Comparison of ENCODE assay signal across 15 cellular contexts in genomic region chr11:120258661-120259060, GRCh38. TPM values are rescaled to one million over a fixed set of nuclear protein-coding genes. Genes with fewer than 3 reads are reported as not detected.
"Had no signal": no experiment of that assay in that cellular context is flagged by ENCODE, and none has a peak within 500 bp of the region (broad histone marks: within the 10 kb centered on the region; RNA-seq: fewer than 3 reads in every experiment).

No MANE protein-coding gene starts in this region.

- ATAC-seq: activated naive CD4-positive, alpha-beta T cell treated with anti-CD3 and anti-CD28 coated beads, Interleukin-2, amount 50 U/mL, for 72 hours; activated T-cell treated with anti-CD3 and anti-CD28 coated beads, Interleukin-2, amount 50 U/mL, for 4 hours; stimulated activated memory B cell treated with anti-CD40 and anti-IgM and Interleukin-4, amounts not matched to agents 10 μg/mL and 1 μg/mL and 100 μg/mL, for 72 hours had no signal

- H3K27ac Mint-ChIP-seq: activated CD4-positive, alpha-beta memory T cell treated with anti-CD3 and anti-CD28 coated beads for 36 hours; activated naive CD4-positive, alpha-beta T cell treated with anti-CD3 and anti-CD28 coated beads, Interleukin-2, amount 50 U/mL, for 72 hours; naive B cell; stimulated activated memory B cell treated with anti-CD40 and anti-IgM and Interleukin-4, amounts not matched to agents 10 μg/mL and 1 μg/mL and 100 μg/mL, for 72 hours; T-helper 2 cell treated with Interferon-gamma antibody and Interleukin-4, amounts not matched to agents 5 μg/mL and 100 μg/mL, for 36 hours had no signal

- H3K9me3 Mint-ChIP-seq: activated CD4-positive, alpha-beta memory T cell treated with anti-CD3 and anti-CD28 coated beads for 36 hours; activated naive CD4-positive, alpha-beta T cell treated with anti-CD3 and anti-CD28 coated beads, Interleukin-2, amount 50 U/mL, for 72 hours; activated T-cell treated with anti-CD3 and anti-CD28 coated beads, Interleukin-2, amount 50 U/mL, for 4 hours; naive B cell; stimulated activated memory B cell treated with anti-CD40 and anti-IgM and Interleukin-4, amounts not matched to agents 10 μg/mL and 1 μg/mL and 100 μg/mL, for 72 hours; T-helper 2 cell treated with Interferon-gamma antibody and Interleukin-4, amounts not matched to agents 5 μg/mL and 100 μg/mL, for 36 hours had no signal

- H3K36me3 Mint-ChIP-seq: activated CD4-positive, alpha-beta memory T cell treated with anti-CD3 and anti-CD28 coated beads for 36 hours; activated naive CD4-positive, alpha-beta T cell treated with anti-CD3 and anti-CD28 coated beads, Interleukin-2, amount 50 U/mL, for 72 hours; naive B cell; stimulated activated memory B cell treated with anti-CD40 and anti-IgM and Interleukin-4, amounts not matched to agents 10 μg/mL and 1 μg/mL and 100 μg/mL, for 72 hours had no signal

- H3K27ac ChIP-seq: right atrium auricular region had no signal

- H3K4me3 ChIP-seq: lung, right atrium auricular region, smooth muscle cell had no signal

- H3K4me3 Mint-ChIP-seq: activated CD4-positive, alpha-beta memory T cell treated with anti-CD3 and anti-CD28 coated beads for 36 hours; activated T-cell treated with anti-CD3 and anti-CD28 coated beads, Interleukin-2, amount 50 U/mL, for 4 hours; stimulated activated memory B cell treated with anti-CD40 and anti-IgM and Interleukin-4, amounts not matched to agents 10 μg/mL and 1 μg/mL and 100 μg/mL, for 72 hours; T-helper 2 cell treated with Interferon-gamma antibody and Interleukin-4, amounts not matched to agents 5 μg/mL and 100 μg/mL, for 36 hours had no signal

- H3K4me2 ChIP-seq: smooth muscle cell had no signal

- H3K27me3 ChIP-seq: right atrium auricular region had no signal

- DNase-seq: activated CD4-positive, alpha-beta memory T cell treated with anti-CD3 and anti-CD28 coated beads for 36 hours; activated CD4-positive, alpha-beta T cell treated with anti-CD3 and anti-CD28 coated beads for 1 hour; activated effector memory CD4-positive, alpha-beta T cell treated with anti-CD3 and anti-CD28 coated beads, Interleukin-2, amount 50 U/mL, for 16 hours; activated T-cell treated with anti-CD3 and anti-CD28 coated beads, Interleukin-2, amount 50 U/mL, for 4 hours; amniotic stem cell; glutamatergic neuron; naive B cell; trophoblast cell had no signal

- H3K9me3 ChIP-seq: right atrium auricular region had no signal

- H3K36me3 ChIP-seq: right atrium auricular region had no signal

RNA-seq across cellular contexts. Expression of gene POU2F3, which starts 18.7 kb away (rescaled TPM):
- total RNA-seq: activated CD4-positive, alpha-beta memory T cell treated with anti-CD3 and anti-CD28 coated beads for 36 hours; activated naive CD4-positive, alpha-beta T cell treated with anti-CD3 and anti-CD28 coated beads, Interleukin-2, amount 50 U/mL, for 72 hours; activated T-cell treated with anti-CD3 and anti-CD28 coated beads, Interleukin-2, amount 50 U/mL, for 4 hours; right atrium auricular region; subcutaneous adipose tissue had no signal
- polyA plus RNA-seq: smooth muscle cell had no signal
